In genomic region chr19:16566702-16567101, GRCh38 we compare ENCODE assay signal across 15 cellular contexts. TPM values are rescaled to one million over a fixed set of nuclear protein-coding genes. Genes with fewer than 3 reads are reported as not detected.
DNase-seq lines count a peak whose midpoint lies in the region; ATAC-seq and TF ChIP-seq lines count a peak whose summit lies in the region.
"Had no signal": no experiment of that assay in that cellular context is flagged by ENCODE, and none has a peak within 500 bp of the region (broad histone marks: within the 10 kb centered on the region; RNA-seq: fewer than 3 reads in every experiment).

No MANE protein-coding gene starts in this region.

- POLR2A ChIA-PET in GM10248 (lab: Yijun Ruan, JAX), result no interaction called here

- CTCF ChIA-PET in activated naive CD4-positive, alpha-beta T cell treated with anti-CD3 and anti-CD28 coated beads, Interleukin-2, amount 10 ng/mL, durations not matched to agents 7 days and 5 days (lab: Charles Lee), result interaction anchor here (1.0 to 1.5 kb wide), 3 partner anchors 18 to 61 kb away, joined by 3 to 4 read pairs (median 4); partner anchors contain the start of gene MED26
- CTCF ChIA-PET in GM10248 (lab: Yijun Ruan, JAX), result no interaction called here

- H3K4me1 Mint-ChIP-seq in activated naive CD4-positive, alpha-beta T cell treated with anti-CD3 and anti-CD28 coated beads, Interleukin-2, amount 10 ng/mL, durations not matched to agents 7 days and 5 days, result peaks cover 65% of the 10 kb centered on the region
- H3K4me1 Mint-ChIP-seq in activated T-helper 1 cell treated with anti-CD3 and anti-CD28 coated beads, Interleukin-12 subunit alpha, Interleukin-12 subunit beta, Interleukin-2, Interleukin-4 antibody, amounts not matched to agents 30 ng/mL and 10 ng/mL and 1 ng/mL, durations not matched to agents 14 hours and 24 hours and 36 hours (ENCODE audit: low read depth), result peaks cover 45% of the 10 kb centered on the region
- peaks cover 14% of the 10 kb centered on the region for H3K4me1 Mint-ChIP-seq in memory B cell

- peak overlapping the region; percentile 68 for H3K4me3 Mint-ChIP-seq in activated naive CD4-positive, alpha-beta T cell treated with anti-CD3 and anti-CD28 coated beads, Interleukin-2, amount 10 ng/mL, durations not matched to agents 7 days and 5 days
- peak overlapping the region; percentile 20 for H3K4me3 Mint-ChIP-seq in activated T-helper 1 cell treated with anti-CD3 and anti-CD28 coated beads, Interleukin-12 subunit alpha, Interleukin-12 subunit beta, Interleukin-2, Interleukin-4 antibody, amounts not matched to agents 30 ng/mL and 10 ng/mL and 1 ng/mL, durations not matched to agents 14 hours and 24 hours and 36 hours
- no peak overlapping the region for H3K4me3 Mint-ChIP-seq in memory B cell
- H3K4me3 Mint-ChIP-seq: GM23338 had no signal

- H3K36me3 Mint-ChIP-seq in activated naive CD4-positive, alpha-beta T cell treated with anti-CD3 and anti-CD28 coated beads, Interleukin-2, amount 10 ng/mL, durations not matched to agents 7 days and 5 days, result peaks cover 65% of the 10 kb centered on the region
- H3K36me3 Mint-ChIP-seq in activated T-helper 1 cell treated with anti-CD3 and anti-CD28 coated beads, Interleukin-12 subunit alpha, Interleukin-12 subunit beta, Interleukin-2, Interleukin-4 antibody, amounts not matched to agents 30 ng/mL and 10 ng/mL and 1 ng/mL, durations not matched to agents 14 hours and 24 hours and 36 hours (ENCODE audit: low read depth), result peaks cover 45% of the 10 kb centered on the region
- peaks cover 30% of the 10 kb centered on the region for H3K36me3 Mint-ChIP-seq in memory B cell

- TF ChIP-seq CTCF in GM10248 (IDR thresholded peaks at IDR 0.05; ENCODE audit: control extremely low read depth, extremely low read depth, low read depth, missing control alignments), result no peak

- peaks cover 2% of the 10 kb centered on the region for H3K9me3 Mint-ChIP-seq in activated naive CD4-positive, alpha-beta T cell treated with anti-CD3 and anti-CD28 coated beads, Interleukin-2, amount 10 ng/mL, durations not matched to agents 7 days and 5 days
- peaks cover 3% of the 10 kb centered on the region for H3K9me3 Mint-ChIP-seq in activated T-helper 1 cell treated with anti-CD3 and anti-CD28 coated beads, Interleukin-12 subunit alpha, Interleukin-12 subunit beta, Interleukin-2, Interleukin-4 antibody, amounts not matched to agents 30 ng/mL and 10 ng/mL and 1 ng/mL, durations not matched to agents 14 hours and 24 hours and 36 hours
- no peaks in the 10 kb centered on the region for H3K9me3 Mint-ChIP-seq in memory B cell
- H3K9me3 Mint-ChIP-seq: GM23338 had no signal

- peak overlapping the region; percentile 99 for H3K27ac Mint-ChIP-seq in activated naive CD4-positive, alpha-beta T cell treated with anti-CD3 and anti-CD28 coated beads, Interleukin-2, amount 10 ng/mL, durations not matched to agents 7 days and 5 days
- peak overlapping the region; percentile 99 for H3K27ac Mint-ChIP-seq in activated T-helper 1 cell treated with anti-CD3 and anti-CD28 coated beads, Interleukin-12 subunit alpha, Interleukin-12 subunit beta, Interleukin-2, Interleukin-4 antibody, amounts not matched to agents 30 ng/mL and 10 ng/mL and 1 ng/mL, durations not matched to agents 14 hours and 24 hours and 36 hours
- H3K27ac Mint-ChIP-seq in memory B cell, result peak overlapping the region; percentile 94
- H3K27ac Mint-ChIP-seq: GM23338 had no signal

- no peak for ATAC-seq in memory B cell (ENCODE audit: low read depth)
- ATAC-seq: GM23338 had no signal

- intact Hi-C loops in activated T-helper 1 cell treated with anti-CD3 and anti-CD28 coated beads, Interleukin-12 subunit alpha, Interleukin-12 subunit beta, Interleukin-2, Interleukin-4 antibody, amounts not matched to agents 30 ng/mL and 10 ng/mL and 1 ng/mL, durations not matched to agents 14 hours and 24 hours and 36 hours (cut with micrococcal nuclease), result loop anchor here (1.0 kb wide), 1 partner anchor 28 kb away; no protein-coding TSS in a partner anchor

- DNase-seq in activated naive CD4-positive, alpha-beta T cell treated with anti-CD3 and anti-CD28 coated beads, Interleukin-2, amount 10 ng/mL, durations not matched to agents 7 days and 5 days, result no peak
- no peak for DNase-seq in activated naive CD4-positive, alpha-beta T cell treated with anti-CD3 and anti-CD28 coated beads, Interleukin-2, amount 50 U/mL, for 16 hours
- DNase-seq in activated T-helper 1 cell treated with anti-CD3 and anti-CD28 coated beads, Interleukin-12 subunit alpha, Interleukin-12 subunit beta, Interleukin-2, Interleukin-4 antibody, amounts not matched to agents 30 ng/mL and 10 ng/mL and 1 ng/mL, durations not matched to agents 14 hours and 24 hours and 36 hours (ENCODE audit: low spot score), result no peak
- DNase-seq in memory B cell (ENCODE audit: low spot score in 2 of 2) (no peak), cerebellum (ENCODE audit: low spot score) (no peak), SKM-1 (lab: John Stamatoyannopoulos, UW; ENCODE audit: unreplicated experiment) (no peak), GM10248 (ENCODE audit: extremely low spot score) (no peak), NCI-H446 treated with DMSO at 0.1 percent for 48 hours (lab: John Stamatoyannopoulos, UW) (no peak)
- DNase-seq: brain microvascular endothelial cell, DMS79 treated with DMSO at 0.1 percent for 48 hours, left cardiac atrium, NCI-H82, SW 1271, testis had no signal

- no peaks in the 10 kb centered on the region for H3K27me3 Mint-ChIP-seq in activated naive CD4-positive, alpha-beta T cell treated with anti-CD3 and anti-CD28 coated beads, Interleukin-2, amount 10 ng/mL, durations not matched to agents 7 days and 5 days
- no peaks in the 10 kb centered on the region for H3K27me3 Mint-ChIP-seq in activated T-helper 1 cell treated with anti-CD3 and anti-CD28 coated beads, Interleukin-12 subunit alpha, Interleukin-12 subunit beta, Interleukin-2, Interleukin-4 antibody, amounts not matched to agents 30 ng/mL and 10 ng/mL and 1 ng/mL, durations not matched to agents 14 hours and 24 hours and 36 hours (ENCODE audit: insufficient read depth)
- no peaks in the 10 kb centered on the region for H3K27me3 Mint-ChIP-seq in memory B cell

RNA-seq across cellular contexts. Expression of gene SLC35E1, which starts 5.5 kb away (rescaled TPM):
- 60.4 and 61.7 TPM in 2 replicates for total RNA-seq in activated T-helper 1 cell treated with anti-CD3 and anti-CD28 coated beads, Interleukin-12 subunit alpha, Interleukin-12 subunit beta, Interleukin-2, Interleukin-4 antibody, amounts not matched to agents 30 ng/mL and 10 ng/mL and 1 ng/mL, durations not matched to agents 14 hours and 24 hours and 36 hours
- total RNA-seq in cerebellum, result 29.9 TPM

RNA-seq across cellular contexts. Expression of gene CHERP, which starts 24.5 kb away (rescaled TPM):
- 84.3 and 92.0 TPM in 2 replicates for total RNA-seq in activated T-helper 1 cell treated with anti-CD3 and anti-CD28 coated beads, Interleukin-12 subunit alpha, Interleukin-12 subunit beta, Interleukin-2, Interleukin-4 antibody, amounts not matched to agents 30 ng/mL and 10 ng/mL and 1 ng/mL, durations not matched to agents 14 hours and 24 hours and 36 hours
- total RNA-seq in cerebellum, result 12.8 TPM
